In genomic region chr1:41499591-41499990, GRCh38 we compare ENCODE assay signal across 1 cellular context.
TF ChIP-seq lines count a peak whose summit lies in the region.

No MANE protein-coding gene starts in this region.

TF ChIP-seq in IMR-90, 13 proteins besides CTCF, POLR2A, EP300 and RAD21 (continued from another document):
- TF ChIP-seq, protein P1, sequence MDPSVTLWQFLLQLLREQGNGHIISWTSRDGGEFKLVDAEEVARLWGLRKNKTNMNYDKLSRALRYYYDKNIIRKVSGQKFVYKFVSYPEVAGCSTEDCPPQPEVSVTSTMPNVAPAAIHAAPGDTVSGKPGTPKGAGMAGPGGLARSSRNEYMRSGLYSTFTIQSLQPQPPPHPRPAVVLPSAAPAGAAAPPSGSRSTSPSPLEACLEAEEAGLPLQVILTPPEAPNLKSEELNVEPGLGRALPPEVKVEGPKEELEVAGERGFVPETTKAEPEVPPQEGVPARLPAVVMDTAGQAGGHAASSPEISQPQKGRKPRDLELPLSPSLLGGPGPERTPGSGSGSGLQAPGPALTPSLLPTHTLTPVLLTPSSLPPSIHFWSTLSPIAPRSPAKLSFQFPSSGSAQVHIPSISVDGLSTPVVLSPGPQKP (IDR thresholded peaks at IDR 0.05; ENCODE audit: borderline replicate concordance, low read depth, low read length) = no peak
- TF ChIP-seq RCOR1 (IDR thresholded peaks at IDR 0.05; ENCODE audit: insufficient replicate concordance, low read length) (no peak), BHLHE40 (IDR thresholded peaks at IDR 0.05; ENCODE audit: low read depth, low read length) (no peak)
